ENCODE assay signal across 1 cellular context in the genomic region with DNA sequence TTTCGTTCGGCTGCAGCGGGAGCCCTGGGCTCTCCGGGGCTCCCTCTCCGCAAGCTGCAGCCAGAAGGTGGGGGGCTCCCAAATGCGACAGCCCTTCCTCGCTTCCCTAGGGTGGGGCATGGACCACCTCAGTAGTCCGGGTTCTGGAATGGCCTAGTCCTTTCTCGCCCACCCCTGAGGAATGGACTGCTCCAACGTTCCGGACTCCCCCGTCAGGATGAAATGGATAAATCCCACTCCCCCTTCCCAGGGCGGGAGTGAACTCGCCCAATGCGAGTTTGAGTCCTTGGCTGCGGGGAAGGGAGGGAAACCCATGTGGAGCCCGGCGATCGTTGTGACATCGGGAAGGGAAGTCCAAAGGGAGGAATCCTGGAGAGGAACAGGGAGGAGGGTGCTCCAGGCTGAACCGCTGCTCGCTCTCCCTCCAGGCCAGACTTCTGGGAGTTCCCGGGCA.
A peak's percentile ranks its signal among the peaks of the same experiment; 100 is the strongest.
TF ChIP-seq lines count a peak whose summit lies in the region.

No MANE protein-coding gene starts in this region.

TF ChIP-seq in endothelial cell of umbilical vein, 7 proteins besides CTCF, POLR2A, EP300 and RAD21:
- TF ChIP-seq POLR2AphosphoS5 (IDR thresholded peaks at IDR 0.05; ENCODE audit: insufficient read depth, low read depth, low read length) (peak; percentile 22), MYC (IDR thresholded peaks at IDR 0.05; ENCODE audit: low read depth, low read length) (no peak), JUN (IDR thresholded peaks at IDR 0.05; ENCODE audit: borderline replicate concordance, insufficient read depth, insufficient read length, low read depth) (no peak), EZH2 (IDR thresholded peaks at IDR 0.05; ENCODE audit: borderline replicate concordance, low read depth, low read length, severe bottlenecking) (no peak)
